9 cellular contexts compared by ENCODE assay signal in genomic region chr5:135032613-135033025, GRCh38. TPM values are rescaled to one million over a fixed set of nuclear protein-coding genes. Genes with fewer than 3 reads are reported as not detected.
DNase-seq lines count a peak whose midpoint lies in the region; ATAC-seq, FAIRE-seq and TF ChIP-seq lines count a peak whose summit lies in the region.
"Had no signal": no experiment of that assay in that cellular context is flagged by ENCODE, and none has a peak within 500 bp of the region (broad histone marks: within the 10 kb centered on the region; RNA-seq: fewer than 3 reads in every experiment).

No MANE protein-coding gene starts in this region.

- peaks cover 83 to 100% (median 93%) of the 10 kb centered on the region in 9 donors for H3K27me3 ChIP-seq in heart left ventricle
- H3K27me3 ChIP-seq in right atrium auricular region = peaks cover 63 to 67% of the 10 kb centered on the region in 2 donors
- no peaks in the 10 kb centered on the region for H3K27me3 ChIP-seq in WERI-Rb-1 (ENCODE audit: insufficient read depth, low read depth, severe bottlenecking)
- H3K27me3 ChIP-seq in tibial nerve = peaks cover 15 to 96% of the 10 kb centered on the region in 2 donors

- H3K36me3 ChIP-seq in heart left ventricle (no peaks in the 10 kb centered on the region), right atrium auricular region (no peaks in the 10 kb centered on the region), WERI-Rb-1 (peaks cover 30% of the 10 kb centered on the region), kidney (ENCODE audit: control insufficient read depth in 1 of 2, insufficient read depth in 2 of 2, low read length in 2 of 2) (no peaks in the 10 kb centered on the region), tibial nerve (no peaks in the 10 kb centered on the region)

- H3K9me3 ChIP-seq in heart left ventricle (no peaks in the 10 kb centered on the region), right atrium auricular region (no peaks in the 10 kb centered on the region), WERI-Rb-1 (ENCODE audit: severe bottlenecking) (no peaks in the 10 kb centered on the region), kidney (ENCODE audit: control insufficient read depth in 1 of 2, low read length in 2 of 2) (peaks cover 0 to 7% of the 10 kb centered on the region in 2 donors), tibial nerve (no peaks in the 10 kb centered on the region)

- H3K4me3 ChIP-seq in heart left ventricle = peak overlapping the region in 10 of 12 donors; percentile 28 to 54 (median 42)
- H3K4me3 ChIP-seq in right atrium auricular region = peak overlapping the region in 1 of 2 donors; percentile 42
- H3K4me3 ChIP-seq in WERI-Rb-1 (ENCODE audit: low read depth, low read length) = peak overlapping the region; percentile 88
- H3K4me3 ChIP-seq in kidney (ENCODE audit: low read length in 2 of 2) = peak overlapping the region in 1 of 2 donors; percentile 29
- peak overlapping the region; percentile 31 to 62 (median 46) for H3K4me3 ChIP-seq in tibial nerve

- TF ChIP-seq POLR2A in heart left ventricle (IDR thresholded peaks at IDR 0.05) (no peak), tibial nerve (IDR thresholded peaks at IDR 0.05) (no peak)

- H3K4me1 ChIP-seq in heart left ventricle (peaks cover 11 to 58% (median 22%) of the 10 kb centered on the region in 12 donors), right atrium auricular region (peaks cover 0 to 55% of the 10 kb centered on the region in 2 donors), kidney (ENCODE audit: control insufficient read depth in 1 of 2, insufficient read depth in 1 of 2, low read depth in 1 of 2, low read length in 2 of 2) (peaks cover 15% of the 10 kb centered on the region in 2 donors), tibial nerve (peaks cover 0 to 59% (median 27%) of the 10 kb centered on the region in 4 donors)

- DNase-seq in heart left ventricle (no peak), right atrium auricular region (ENCODE audit: low spot score) (no peak), WERI-Rb-1 (no peak), kidney (no peak), tibial nerve (ENCODE audit: low spot score in 2 of 2) (no peak), omental fat pad (ENCODE audit: low spot score) (no peak), NCI-H774 (lab: John Stamatoyannopoulos, UW) (no peak)
- DNase-seq: NCI-H2081 treated with DMSO at 0.1 percent for 48 hours had no signal

- peak overlapping the region in 1 of 12 donors; percentile 23 for H3K27ac ChIP-seq in heart left ventricle
- no peak overlapping the region for H3K27ac ChIP-seq in right atrium auricular region
- H3K27ac ChIP-seq in WERI-Rb-1 = peak overlapping the region; percentile 91
- H3K27ac ChIP-seq in kidney (ENCODE audit: low read depth in 2 of 2, low read length in 2 of 2) = no peak overlapping the region
- peak overlapping the region in 1 of 4 donors; percentile 65 for H3K27ac ChIP-seq in tibial nerve

- TF ChIP-seq CTCF in heart left ventricle (IDR thresholded peaks at IDR 0.05) (no peak), right atrium auricular region (IDR thresholded peaks at IDR 0.05) (no peak), WERI-Rb-1 (IDR thresholded peaks at IDR 0.05; ENCODE audit: low read depth, low read length) (no peak), kidney (IDR thresholded peaks at IDR 0.05; ENCODE audit: borderline replicate concordance, extremely low read depth, insufficient read depth) (no peak), tibial nerve (IDR thresholded peaks at IDR 0.05) (no peak), omental fat pad (IDR thresholded peaks at IDR 0.05) (no peak)

- ATAC-seq in heart left ventricle (no peak), omental fat pad (ENCODE audit: low FRiP score) (no peak), GM21528 (IDR thresholded peaks at IDR 0.05; ENCODE audit: low FRiP score, unreplicated experiment) (no peak)

- 3 to 6% (median 4%) methylated on average over 21 of the region's 21 CpGs for WGBS in heart left ventricle, 4 donors
- WGBS in tibial nerve, 2 donors = 7 to 8% methylated on average over 21 of the region's 21 CpGs

- intact Hi-C loops in heart left ventricle (cut with DNase I) = no loop called here
- intact Hi-C loops in kidney (cut with DNase I) = no loop called here

- FAIRE-seq in kidney (lab: Jason Lieb, UNC) = peak; percentile 6

- no peak overlapping the region for H3K9ac ChIP-seq in kidney (ENCODE audit: low read length in 2 of 2)

- no peak for TF ChIP-seq EP300 in tibial nerve (IDR thresholded peaks at IDR 0.05)

RNA-seq across cellular contexts. Expression of gene PITX1, which starts 1.4 kb away (rescaled TPM):
- total RNA-seq in heart left ventricle = under 1 TPM in 1 of 9 donors, not detected in 8; 0.39 TPM
- polyA plus RNA-seq in heart left ventricle = under 1 TPM in 1 of 2 donors, not detected in 1; 0.03 TPM
- not detected for total RNA-seq in right atrium auricular region
- not detected for total RNA-seq in kidney
- polyA plus RNA-seq in kidney (ENCODE audit: insufficient read depth, low read depth, low replicate concordance) = not detected
- 1 to 10 TPM; 1.1 to 5.4 (median 3.0) TPM for total RNA-seq in tibial nerve
- total RNA-seq in omental fat pad = 1 to 10 TPM in 2 of 4 donors, under 1 TPM in 1, not detected in 1; 0.74 to 3.7 (median 1.2) TPM
